Comparison of ENCODE assay signal across 8 cellular contexts in genomic region chr19:6802336-6803035, GRCh38. TPM values are rescaled to one million over a fixed set of nuclear protein-coding genes. Genes with fewer than 3 reads are reported as not detected.
DNase-seq lines count a peak whose midpoint lies in the region; ATAC-seq and TF ChIP-seq lines count a peak whose summit lies in the region.

No MANE protein-coding gene starts in this region.

- H3K9me3 Mint-ChIP-seq in HFFc6 (no peaks in the 10 kb centered on the region; the same call in 1 of the 2 replicates), immature natural killer cell (no peaks in the 10 kb centered on the region)

- H3K27me3 Mint-ChIP-seq in HFFc6 (ENCODE audit: insufficient read depth): peaks cover 10% of the 10 kb centered on the region
- peaks cover 5 to 14% (median 9%) of the 10 kb centered on the region in 3 donors for H3K27me3 Mint-ChIP-seq in immature natural killer cell (ENCODE audit: low read depth in 3 of 3)

- H3K4me1 Mint-ChIP-seq in HFFc6 (ENCODE audit: low read depth) (peaks cover 20% of the 10 kb centered on the region), immature natural killer cell (peaks cover 60 to 68% of the 10 kb centered on the region in 2 donors)

- H3K27ac Mint-ChIP-seq in HFFc6 (no peak overlapping the region), immature natural killer cell (peak overlapping the region; percentile 93 to 100 (median 98))

- no peak for TF ChIP-seq CTCF in HFFc6 (IDR thresholded peaks at IDR 0.05)

- DNase-seq in ELR (ENCODE audit: low read depth): peak; percentile 23
- DNase-seq in HFFc6: no peak
- DNase-seq in OCI-M1 (lab: John Stamatoyannopoulos, UW): peak; percentile 80
- DNase-seq in activated T-helper 1 cell treated with Interleukin-2 at 50 U/mL for 16 hours (ENCODE audit: low read depth): peak; percentile 59
- peak; percentile 83 to 88 (median 83) for DNase-seq in immature natural killer cell
- peak; percentile 56 to 74 for DNase-seq in stimulated activated CD8-positive, alpha-beta memory T cell treated with anti-CD3 and anti-CD28 coated beads, Interleukin-4, amount 100 ng/mL, for 4 hours (ENCODE audit: low read depth in 2 of 2, low spot score in 1 of 2)
- DNase-seq in NCI-H69 (lab: John Stamatoyannopoulos, UW): no peak

- H3K4me3 Mint-ChIP-seq in HFFc6 (peak overlapping the region; percentile 50; the same call in 1 of the 2 replicates), immature natural killer cell (peak overlapping the region; percentile 89 to 99 (median 94))

- H3K36me3 Mint-ChIP-seq in HFFc6 (ENCODE audit: low read depth) (no peaks in the 10 kb centered on the region; the same call in 1 of the 2 replicates), immature natural killer cell (no peaks in the 10 kb centered on the region)

- ATAC-seq in HG03159 (IDR thresholded peaks at IDR 0.05; ENCODE audit: unreplicated experiment): no peak

RNA-seq across cellular contexts. Expression of gene VAV1, which starts 30.0 kb away (rescaled TPM):
- total RNA-seq in HFFc6 (2021; fragmentation: NEBNext Ultra II Directional; extraction: Animal tissue kit (Norgen Biotek cat#: 25700)): not detected
- polyA plus RNA-seq in immature natural killer cell: 10 to 100 TPM; 19.4 to 44.8 (median 22.8) TPM

RNA-seq across cellular contexts. Expression of gene SH2D3A, which starts 35.3 kb away (rescaled TPM):
- not detected for total RNA-seq in HFFc6 (2021; fragmentation: NEBNext Ultra II Directional; extraction: Animal tissue kit (Norgen Biotek cat#: 25700))
- polyA plus RNA-seq in immature natural killer cell: 10 to 100 TPM in 1 of 3 donors, 1 to 10 TPM in 2; 7.4 to 13.6 (median 7.7) TPM

Comparison
In these comparisons a context has a peak if more than half of its experiments do, and no peak if none do; other contexts are left out.
1. DNase-seq: peak in ELR (single experiment), OCI-M1 (single experiment), activated T-helper 1 cell treated with Interleukin-2 at 50 U/mL for 16 hours (single experiment), immature natural killer cell (3 of 3) and stimulated activated CD8-positive, alpha-beta memory T cell treated with anti-CD3 and anti-CD28 coated beads, Interleukin-4, amount 100 ng/mL, for 4 hours (2 of 2); none in HFFc6 (single experiment) and NCI-H69 (single experiment).